In genomic region chrX:35726176-35726575, GRCh38 we compare ENCODE assay signal across 13 cellular contexts.
DNase-seq lines count a peak whose midpoint lies in the region; ATAC-seq, FAIRE-seq and TF ChIP-seq lines count a peak whose summit lies in the region.
"Had no signal": no experiment of that assay in that cellular context is flagged by ENCODE, and none has a peak within 500 bp of the region (broad histone marks: within the 10 kb centered on the region; RNA-seq: fewer than 3 reads in every experiment).

No MANE protein-coding gene starts in this region.

- no peaks in the 10 kb centered on the region for H3K27me3 Mint-ChIP-seq in activated CD4-positive, alpha-beta T cell treated with anti-CD3 and anti-CD28 coated beads, Interleukin-2, amount 10 ng/mL, durations not matched to agents 7 days and 5 days
- H3K27me3 Mint-ChIP-seq: CD4-positive, alpha-beta T cell had no signal

- no peaks in the 10 kb centered on the region for H3K9me3 ChIP-seq in A549
- H3K9me3 ChIP-seq in RWPE2 (ENCODE audit: severe bottlenecking): no peaks in the 10 kb centered on the region
- H3K9me3 ChIP-seq: suprapubic skin had no signal

- H3K4me3 ChIP-seq in A549 (no peak overlapping the region), RWPE2 (ENCODE audit: severe bottlenecking) (no peak overlapping the region), fibroblast of villous mesenchyme (ENCODE audit: low read depth, low read length) (no peak overlapping the region)
- H3K4me3 ChIP-seq: suprapubic skin had no signal

- no peaks in the 10 kb centered on the region for H3K36me3 Mint-ChIP-seq in activated CD4-positive, alpha-beta T cell treated with anti-CD3 and anti-CD28 coated beads, Interleukin-2, amount 10 ng/mL, durations not matched to agents 7 days and 5 days (ENCODE audit: low read depth)

- H3K9me3 Mint-ChIP-seq in activated CD4-positive, alpha-beta T cell treated with anti-CD3 and anti-CD28 coated beads, Interleukin-2, amount 10 ng/mL, durations not matched to agents 7 days and 5 days: no peaks in the 10 kb centered on the region
- H3K9me3 Mint-ChIP-seq: activated T-helper 2 cell treated with anti-CD3 and anti-CD28 coated beads, Interferon-gamma antibody, Interleukin-2, Interleukin-4, amounts not matched to agents 10 μg/mL and 5 μg/mL and 100 μg/mL, durations not matched to agents 14 hours and 24 hours and 36 hours; CD4-positive, alpha-beta T cell had no signal

- CTCF ChIA-PET in A549 (lab: Yijun Ruan, JAX): no interaction called here
- CTCF ChIA-PET in activated CD4-positive, alpha-beta T cell treated with anti-CD3 and anti-CD28 coated beads, Interleukin-2, amount 10 ng/mL, durations not matched to agents 7 days and 5 days (lab: Charles Lee): no interaction called here

- H3K27ac Mint-ChIP-seq in activated CD4-positive, alpha-beta T cell treated with anti-CD3 and anti-CD28 coated beads, Interleukin-2, amount 10 ng/mL, durations not matched to agents 7 days and 5 days: no peak overlapping the region
- H3K27ac Mint-ChIP-seq: activated T-helper 2 cell treated with anti-CD3 and anti-CD28 coated beads, Interferon-gamma antibody, Interleukin-2, Interleukin-4, amounts not matched to agents 10 μg/mL and 5 μg/mL and 100 μg/mL, durations not matched to agents 14 hours and 24 hours and 36 hours; CD4-positive, alpha-beta T cell had no signal

- no peak for FAIRE-seq in A549 (lab: Jason Lieb, UNC)

- TF ChIP-seq RAD21 in A549 (conservative IDR thresholded peaks at IDR 0.05 in 1 of 2, IDR thresholded peaks at IDR 0.05 in 1 of 2): peak; percentile 13 to 30; a peak in 2 of 5 replicates

- H3K4me1 ChIP-seq in A549 (no peaks in the 10 kb centered on the region), RWPE2 (ENCODE audit: insufficient read depth, poor library complexity, severe bottlenecking) (no peaks in the 10 kb centered on the region)
- H3K4me1 ChIP-seq: suprapubic skin had no signal

- TF ChIP-seq POLR2A in A549 (IDR thresholded peaks at IDR 0.05; ENCODE audit: low read length): no peak

- 0% methylated on average over 2 of the region's 2 CpGs for WGBS in A549 (ENCODE audit: missing lambda C conversion rate)

- H3K27ac ChIP-seq in A549 (no peak overlapping the region), RWPE2 (ENCODE audit: poor library complexity, severe bottlenecking) (no peak overlapping the region)
- H3K27ac ChIP-seq: suprapubic skin had no signal

- no peak for TF ChIP-seq EP300 in A549 (IDR thresholded peaks at IDR 0.05)

- DNase-seq in A549 (ENCODE audit: low read depth in 1 of 2, low spot score in 1 of 2) (peak in 1 of 2 experiments; percentile 18), H4 (ENCODE audit: low spot score) (peak; percentile 16), RWPE2 (ENCODE audit: low spot score) (no peak), fibroblast of villous mesenchyme (ENCODE audit: low read depth) (peak; percentile 1), HuH-7 (ENCODE audit: low spot score) (no peak)
- DNase-seq in activated CD4-positive, alpha-beta T cell treated with anti-CD3 and anti-CD28 coated beads, Interleukin-2, amount 10 ng/mL, durations not matched to agents 7 days and 5 days: no peak
- DNase-seq in activated CD4-positive, alpha-beta T cell treated with anti-CD3 and anti-CD28 coated beads, Interleukin-2, amount 50 U/mL, for 4 hours: no peak
- DNase-seq in stimulated activated naive CD4-positive, alpha-beta T cell (lab: John Stamatoyannopoulos, UW): no peak
- DNase-seq: CD4-positive, alpha-beta T cell; GOT3; stimulated activated CD4-positive, alpha-beta T cell treated with anti-CD3 and anti-CD28 coated beads, Interleukin-4, amount 100 ng/mL, for 1 hour had no signal

- H3K27me3 ChIP-seq in RWPE2 (ENCODE audit: insufficient read depth, poor library complexity, severe bottlenecking): no peaks in the 10 kb centered on the region
- H3K27me3 ChIP-seq: suprapubic skin had no signal

- H3K4me1 Mint-ChIP-seq in activated CD4-positive, alpha-beta T cell treated with anti-CD3 and anti-CD28 coated beads, Interleukin-2, amount 10 ng/mL, durations not matched to agents 7 days and 5 days: no peaks in the 10 kb centered on the region

- H3K36me3 ChIP-seq in RWPE2 (ENCODE audit: low read depth): no peaks in the 10 kb centered on the region
- H3K36me3 ChIP-seq: suprapubic skin had no signal

- ATAC-seq in A549 (no peak), RWPE2 (ENCODE audit: low read depth) (no peak)

- peak; percentile 30; the same call in 1 of the 3 replicates for TF ChIP-seq CTCF in A549 (IDR thresholded peaks at IDR 0.05)
- TF ChIP-seq CTCF in RWPE2 (IDR thresholded peaks at IDR 0.05; ENCODE audit: poor library complexity, severe bottlenecking): peak; percentile 51
- TF ChIP-seq CTCF in fibroblast of villous mesenchyme (IDR thresholded peaks at IDR 0.05; ENCODE audit: insufficient read depth, low read depth, low read length): no peak

- H3K4me3 Mint-ChIP-seq in activated CD4-positive, alpha-beta T cell treated with anti-CD3 and anti-CD28 coated beads, Interleukin-2, amount 10 ng/mL, durations not matched to agents 7 days and 5 days: no peak overlapping the region
- H3K4me3 Mint-ChIP-seq: CD4-positive, alpha-beta T cell had no signal

- H3K4me2 ChIP-seq in A549: no peak overlapping the region

- POLR2A ChIA-PET in A549 (lab: Yijun Ruan, JAX): no interaction called here
- POLR2A ChIA-PET in activated CD4-positive, alpha-beta T cell treated with anti-CD3 and anti-CD28 coated beads, Interleukin-2, amount 10 ng/mL, durations not matched to agents 7 days and 5 days (lab: Charles Lee): no interaction called here

TF ChIP-seq in A549, 52 proteins besides CTCF, POLR2A, EP300 and RAD21:
- TF ChIP-seq FOXS1 (CRISPR knock-in tag; IDR thresholded peaks at IDR 0.05): no peak
- TF ChIP-seq ZSCAN20 (CRISPR knock-in tag; IDR thresholded peaks at IDR 0.05): no peak
- no peak for TF ChIP-seq HOXB13 (CRISPR knock-in tag; IDR thresholded peaks at IDR 0.05; ENCODE audit: low read depth)
- TF ChIP-seq CHD2 (IDR thresholded peaks at IDR 0.05; ENCODE audit: low read length, partially characterized antibody): no peak
- no peak for TF ChIP-seq JUN (IDR thresholded peaks at IDR 0.05)
- no peak for TF ChIP-seq BCL3 (IDR thresholded peaks at IDR 0.05)
- no peak for TF ChIP-seq FOSB (CRISPR knock-in tag; IDR thresholded peaks at IDR 0.05)
- TF ChIP-seq POLR2AphosphoS2 (conservative IDR thresholded peaks at IDR 0.05; ENCODE audit: low read length): no peak
- no peak for TF ChIP-seq KDM5A (IDR thresholded peaks at IDR 0.05)
- no peak for TF ChIP-seq HOXB5 (CRISPR knock-in tag; IDR thresholded peaks at IDR 0.05)
- TF ChIP-seq MYC (IDR thresholded peaks at IDR 0.05; ENCODE audit: borderline replicate concordance, low read length): no peak
- no peak for TF ChIP-seq EHF (CRISPR knock-in tag; IDR thresholded peaks at IDR 0.05)
- TF ChIP-seq RCOR1 (IDR thresholded peaks at IDR 0.05; ENCODE audit: low read depth, low read length): no peak
- no peak for TF ChIP-seq RNF2 (IDR thresholded peaks at IDR 0.05; ENCODE audit: borderline replicate concordance, low read depth)
- no peak for TF ChIP-seq TP53 (CRISPR knock-in tag; IDR thresholded peaks at IDR 0.05)
- no peak for TF ChIP-seq REST (IDR thresholded peaks at IDR 0.05)

Comparison
In these comparisons a context has a peak if more than half of its experiments do, and no peak if none do; other contexts are left out.
1. DNase-seq: peak in H4 (single experiment) and fibroblast of villous mesenchyme (single experiment); none in RWPE2 (single experiment), activated CD4-positive, alpha-beta T cell treated with anti-CD3 and anti-CD28 coated beads, Interleukin-2, amount 10 ng/mL, durations not matched to agents 7 days and 5 days (single experiment), activated CD4-positive, alpha-beta T cell treated with anti-CD3 and anti-CD28 coated beads, Interleukin-2, amount 50 U/mL, for 4 hours (0 of 2), HuH-7 (single experiment) and stimulated activated naive CD4-positive, alpha-beta T cell (0 of 6).